36 cellular contexts compared by ENCODE assay signal in the genomic region with DNA sequence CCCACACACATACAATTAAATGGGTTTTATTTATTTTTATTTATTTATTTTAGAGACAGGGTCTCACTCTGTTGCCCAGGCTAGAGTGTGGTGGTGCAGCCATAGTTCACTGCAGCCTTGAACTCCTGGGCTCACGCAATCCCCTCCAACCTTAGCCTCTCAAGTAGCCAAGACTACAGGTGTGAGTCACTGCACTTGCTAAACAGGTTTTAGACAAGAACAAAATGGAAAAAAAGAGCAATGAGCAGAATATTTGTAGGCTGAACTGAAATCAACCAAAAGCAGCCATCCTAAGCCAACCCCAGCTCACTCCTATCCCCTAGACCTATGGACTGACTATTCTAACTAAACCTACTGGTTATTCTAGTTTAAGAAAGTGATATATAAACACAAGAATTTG. TPM values are rescaled to one million over a fixed set of nuclear protein-coding genes. Genes with fewer than 3 reads are reported as not detected.
A peak's percentile ranks its signal among the peaks of the same experiment; 100 is the strongest.
DNase-seq lines count a peak whose midpoint lies in the region; ATAC-seq and TF ChIP-seq lines count a peak whose summit lies in the region.
"Had no signal": no experiment of that assay in that cellular context is flagged by ENCODE, and none has a peak within 500 bp of the region (broad histone marks: within the 10 kb centered on the region; RNA-seq: fewer than 3 reads in every experiment).

No MANE protein-coding gene starts in this region.

- no peak overlapping the region for H3K4me3 Mint-ChIP-seq in Caco-2 (ENCODE audit: unreplicated experiment)
- no peak overlapping the region for H3K4me3 Mint-ChIP-seq in mesothelial cell of epicardium
- H3K4me3 Mint-ChIP-seq in nephron progenitor cell: no peak overlapping the region
- H3K4me3 Mint-ChIP-seq in activated CD4-positive, alpha-beta memory T cell treated with anti-CD3 and anti-CD28 coated beads, Interleukin-2, amount 10 ng/mL, durations not matched to agents 7 days and 5 days: no peak overlapping the region
- H3K4me3 Mint-ChIP-seq: CD4-positive, alpha-beta T cell; stimulated activated memory B cell treated with anti-CD40 and anti-IgM and Interleukin-4, amounts not matched to agents 10 μg/mL and 1 μg/mL and 100 μg/mL, for 72 hours had no signal

- 0 out of 2 replicates have a peak, but pooled peaks cover 3% of the 10 kb centered on the region for H3K9me3 ChIP-seq in Caco-2
- H3K9me3 ChIP-seq: ascending aorta, lower lobe of right lung, suprapubic skin, uterus had no signal

- H3K27ac Mint-ChIP-seq in Caco-2 (ENCODE audit: unreplicated experiment) (no peak overlapping the region), mesothelial cell of epicardium (peak overlapping the region; percentile 74), nephron progenitor cell (no peak overlapping the region)
- no peak overlapping the region for H3K27ac Mint-ChIP-seq in activated CD4-positive, alpha-beta memory T cell treated with anti-CD3 and anti-CD28 coated beads, Interleukin-2, amount 10 ng/mL, durations not matched to agents 7 days and 5 days
- H3K27ac Mint-ChIP-seq: activated naive CD4-positive, alpha-beta T cell treated with anti-CD3 and anti-CD28 coated beads, Interleukin-2, amount 50 U/mL, for 72 hours; CD4-positive, alpha-beta T cell; stimulated activated memory B cell treated with anti-CD40 and anti-IgM and Interleukin-4, amounts not matched to agents 10 μg/mL and 1 μg/mL and 100 μg/mL, for 72 hours had no signal

- H3K27me3 Mint-ChIP-seq in Caco-2 (ENCODE audit: insufficient read depth, unreplicated experiment): no peaks in the 10 kb centered on the region
- no peaks in the 10 kb centered on the region for H3K27me3 Mint-ChIP-seq in mesothelial cell of epicardium (ENCODE audit: low read depth)
- H3K27me3 Mint-ChIP-seq in nephron progenitor cell (ENCODE audit: low read depth, poor library complexity): no peaks in the 10 kb centered on the region
- no peaks in the 10 kb centered on the region for H3K27me3 Mint-ChIP-seq in activated CD4-positive, alpha-beta memory T cell treated with anti-CD3 and anti-CD28 coated beads, Interleukin-2, amount 10 ng/mL, durations not matched to agents 7 days and 5 days
- H3K27me3 Mint-ChIP-seq: CD4-positive, alpha-beta T cell; stimulated activated memory B cell treated with anti-CD40 and anti-IgM and Interleukin-4, amounts not matched to agents 10 μg/mL and 1 μg/mL and 100 μg/mL, for 72 hours had no signal

- intact Hi-C loops in Caco-2 (cut with micrococcal nuclease; ENCODE audit: unreplicated experiment): no loop called here

- H3K27me3 ChIP-seq in Caco-2 (replicated peaks; ENCODE audit: control insufficient read depth, insufficient read depth, low read length): no peaks in the 10 kb centered on the region
- H3K27me3 ChIP-seq: ascending aorta, suprapubic skin, uterus had no signal

- POLR2A ChIA-PET in Caco-2 (lab: Charles Lee): no interaction called here
- POLR2A ChIA-PET in activated CD4-positive, alpha-beta memory T cell treated with anti-CD3 and anti-CD28 coated beads, Interleukin-2, amount 10 ng/mL, durations not matched to agents 7 days and 5 days (lab: Charles Lee): no interaction called here

- H3K4me1 ChIP-seq in Caco-2: peaks cover 16% of the 10 kb centered on the region
- H3K4me1 ChIP-seq: ascending aorta, lower lobe of right lung, suprapubic skin, uterus had no signal

- ATAC-seq in esophagus mucosa (peak; percentile 73), HG03439 (IDR thresholded peaks at IDR 0.05; ENCODE audit: unreplicated experiment) (no peak)
- ATAC-seq: activated naive CD4-positive, alpha-beta T cell treated with anti-CD3 and anti-CD28 coated beads, Interleukin-2, amount 50 U/mL, for 72 hours; Panc1; stimulated activated memory B cell treated with anti-CD40 and anti-IgM and Interleukin-4, amounts not matched to agents 10 μg/mL and 1 μg/mL and 100 μg/mL, for 72 hours had no signal

- no peaks in the 10 kb centered on the region; the same call in 1 of the 2 replicates for H3K36me3 ChIP-seq in Caco-2 (ENCODE audit: control insufficient read depth, insufficient read depth, low read length)
- H3K36me3 ChIP-seq: uterus had no signal

- CTCF ChIA-PET in Caco-2 (lab: Charles Lee): interaction anchor here (0.5 kb wide), 1 partner anchor 898 kb away, joined by 3 read pairs; no protein-coding TSS in a partner anchor
- CTCF ChIA-PET in activated CD4-positive, alpha-beta memory T cell treated with anti-CD3 and anti-CD28 coated beads, Interleukin-2, amount 10 ng/mL, durations not matched to agents 7 days and 5 days (lab: Charles Lee): no interaction called here

- H3K36me3 Mint-ChIP-seq in Caco-2 (ENCODE audit: insufficient read depth, unreplicated experiment): peaks cover 24% of the 10 kb centered on the region
- H3K36me3 Mint-ChIP-seq in mesothelial cell of epicardium: peaks cover 20% of the 10 kb centered on the region
- H3K36me3 Mint-ChIP-seq in nephron progenitor cell (ENCODE audit: low read depth): peaks cover 31% of the 10 kb centered on the region
- H3K36me3 Mint-ChIP-seq in activated CD4-positive, alpha-beta memory T cell treated with anti-CD3 and anti-CD28 coated beads, Interleukin-2, amount 10 ng/mL, durations not matched to agents 7 days and 5 days (ENCODE audit: low read depth): peaks cover 44% of the 10 kb centered on the region

- TF ChIP-seq CTCF in Caco-2 (IDR thresholded peaks at IDR 0.05; ENCODE audit: insufficient read depth in 1 of 2, low read depth in 1 of 2, low read length in 1 of 2, severe bottlenecking in 1 of 2, unreplicated experiment in 1 of 2): no peak
- no peak for TF ChIP-seq CTCF in mesothelial cell of epicardium (IDR thresholded peaks at IDR 0.05; ENCODE audit: unreplicated experiment)
- TF ChIP-seq CTCF in nephron progenitor cell (IDR thresholded peaks at IDR 0.05): no peak

- H3K4me3 ChIP-seq in Caco-2 (ENCODE audit: low read depth, low read length): no peak overlapping the region
- H3K4me3 ChIP-seq: ascending aorta, coronary artery, lower lobe of right lung, suprapubic skin, uterus had no signal

- H3K4me1 Mint-ChIP-seq in Caco-2 (ENCODE audit: low read depth, unreplicated experiment) (peaks cover 14% of the 10 kb centered on the region), mesothelial cell of epicardium (peaks cover 14% of the 10 kb centered on the region), nephron progenitor cell (no peaks in the 10 kb centered on the region)
- peaks cover 4% of the 10 kb centered on the region for H3K4me1 Mint-ChIP-seq in activated CD4-positive, alpha-beta memory T cell treated with anti-CD3 and anti-CD28 coated beads, Interleukin-2, amount 10 ng/mL, durations not matched to agents 7 days and 5 days
- H3K4me1 Mint-ChIP-seq: stimulated activated memory B cell treated with anti-CD40 and anti-IgM and Interleukin-4, amounts not matched to agents 10 μg/mL and 1 μg/mL and 100 μg/mL, for 72 hours had no signal

- peak; percentile 49 for DNase-seq in Caco-2
- DNase-seq in HT-29 (ENCODE audit: low spot score): peak; percentile 39
- DNase-seq in mesothelial cell of epicardium (ENCODE audit: low spot score in 2 of 2, unreplicated experiment in 2 of 2): no peak
- no peak for DNase-seq in nephron progenitor cell
- no peak for DNase-seq in activated CD4-positive, alpha-beta memory T cell treated with anti-CD3 and anti-CD28 coated beads, Interleukin-2, amount 10 ng/mL, durations not matched to agents 7 days and 5 days
- DNase-seq in SIG-M5 treated with dmso at 0.1 percent for 504 hours (lab: John Stamatoyannopoulos, UW; ENCODE audit: unreplicated experiment): no peak
- DNase-seq: activated CD8-positive, alpha-beta memory T cell treated with anti-CD3 and anti-CD28 coated beads for 24 hours; activated T-cell treated with anti-CD3 and anti-CD28 coated beads for 4 hours; CD4-positive, alpha-beta T cell; effector CD8-positive, alpha-beta T cell; EL; erythroblast; glutamatergic neuron; KBM-7; kidney; lower lobe of right lung; NCI-H1092 treated with DMSO at 0.1 percent for 48 hours; NCI-H187 treated with DMSO at 0.1 percent for 48 hours; NCI-H526 treated with DMSO at 0.1 percent for 48 hours; NK-92 treated with Interleukin-12 subunit alpha and Interleukin-12 subunit beta, amount 100 ng/mL, for 24 hours; SIG-M5; uterus had no signal

- no peaks in the 10 kb centered on the region for H3K9me3 Mint-ChIP-seq in Caco-2 (ENCODE audit: unreplicated experiment)
- H3K9me3 Mint-ChIP-seq in mesothelial cell of epicardium: peaks cover 8% of the 10 kb centered on the region
- H3K9me3 Mint-ChIP-seq in nephron progenitor cell: no peaks in the 10 kb centered on the region
- H3K9me3 Mint-ChIP-seq in activated CD4-positive, alpha-beta memory T cell treated with anti-CD3 and anti-CD28 coated beads, Interleukin-2, amount 10 ng/mL, durations not matched to agents 7 days and 5 days: no peaks in the 10 kb centered on the region
- H3K9me3 Mint-ChIP-seq: CD4-positive, alpha-beta T cell; stimulated activated memory B cell treated with anti-CD40 and anti-IgM and Interleukin-4, amounts not matched to agents 10 μg/mL and 1 μg/mL and 100 μg/mL, for 72 hours had no signal

- BruUV-seq in Caco-2 (replicated peaks; lab: Mats Ljungman, UMichigan): no TSS peak

RNA-seq across cellular contexts. Expression of a gene that starts 37.8 kb away (rescaled TPM):
- 64.8 and 80.0 TPM in 2 replicates for total RNA-seq in Caco-2 (2022)
- 17.2 and 17.9 TPM in 2 replicates for total RNA-seq in HT-29 (2014; rRNA removed; shearing (Covaris generic))
- total RNA-seq in esophagus mucosa: 13.3 TPM
- 36.4 to 39.4 TPM (median 39.2 TPM) in 3 replicates for total RNA-seq in mesothelial cell of epicardium
- 10 to 100 TPM; 35.7 to 37.0 TPM for total RNA-seq in activated CD4-positive, alpha-beta memory T cell treated with anti-CD3 and anti-CD28 coated beads, Interleukin-2, amount 10 ng/mL, durations not matched to agents 7 days and 5 days

RNA-seq across cellular contexts. Expression of a gene that starts 37.9 kb away (rescaled TPM):
- total RNA-seq in Caco-2 (2022) (27.5 and 29.2 TPM in 2 replicates), esophagus mucosa (7.0 TPM), mesothelial cell of epicardium (16.6 to 18.9 TPM (median 16.6 TPM) in 3 replicates)
- 4.3 and 7.5 TPM in 2 replicates for total RNA-seq in HT-29 (2014; rRNA removed; shearing (Covaris generic))
- total RNA-seq in activated CD4-positive, alpha-beta memory T cell treated with anti-CD3 and anti-CD28 coated beads, Interleukin-2, amount 10 ng/mL, durations not matched to agents 7 days and 5 days: 10 to 100 TPM; 26.9 to 27.0 TPM

RNA-seq across cellular contexts. Expression of a gene that starts 54.6 kb away (rescaled TPM):
- total RNA-seq in Caco-2 (2022) (2.7 and 2.8 TPM in 2 replicates), esophagus mucosa (not detected), mesothelial cell of epicardium (0.09 to 0.18 TPM (median 0.11 TPM) in 3 replicates)
- 0.05 TPM in 1 of 2 replicates, not detected in the other for total RNA-seq in HT-29 (2014; rRNA removed; shearing (Covaris generic))
- total RNA-seq in activated CD4-positive, alpha-beta memory T cell treated with anti-CD3 and anti-CD28 coated beads, Interleukin-2, amount 10 ng/mL, durations not matched to agents 7 days and 5 days: under 1 TPM in 1 of 2 experiments, not detected in 1; 0.08 TPM
- total RNA-seq: ascending aorta, cardiac septum, lower lobe of right lung, M059J, osteocyte, skeletal muscle tissue had no signal

RNA-seq across cellular contexts. Expression of a gene that starts 56.4 kb away (rescaled TPM):
- total RNA-seq in Caco-2 (2022): not detected in 2 replicates
- total RNA-seq in HT-29 (2014; rRNA removed; shearing (Covaris generic)): not detected in 2 replicates
- not detected for total RNA-seq in esophagus mucosa
- not detected in 3 replicates for total RNA-seq in mesothelial cell of epicardium
- total RNA-seq in activated CD4-positive, alpha-beta memory T cell treated with anti-CD3 and anti-CD28 coated beads, Interleukin-2, amount 10 ng/mL, durations not matched to agents 7 days and 5 days: not detected
- total RNA-seq: A673; activated naive CD4-positive, alpha-beta T cell treated with anti-CD3 and anti-CD28 coated beads, Interleukin-2, amount 50 U/mL, for 72 hours; ascending aorta; cardiac septum; CD4-positive, alpha-beta T cell; H1; kidney; M059J; osteocyte; skeletal muscle tissue; suprapubic skin; uterus had no signal

Comparison
In these comparisons a context has a peak if more than half of its experiments do, and no peak if none do; other contexts are left out.
1. DNase-seq: peak in Caco-2 (2 of 2) and HT-29 (single experiment); none in mesothelial cell of epicardium (0 of 2), nephron progenitor cell (single experiment), activated CD4-positive, alpha-beta memory T cell treated with anti-CD3 and anti-CD28 coated beads, Interleukin-2, amount 10 ng/mL, durations not matched to agents 7 days and 5 days (single experiment) and SIG-M5 treated with dmso at 0.1 percent for 504 hours (single experiment).